1 cellular context compared by ENCODE assay signal in genomic region chr20:33262658-33263065, GRCh38.
TF ChIP-seq lines count a peak whose summit lies in the region.

No MANE protein-coding gene starts in this region.

TF ChIP-seq in HepG2, 621 proteins besides CTCF, POLR2A, EP300 and RAD21 (continued from another document and continues in another):
- TF ChIP-seq ZBTB34 (CRISPR knock-in tag; IDR thresholded peaks at IDR 0.05) (no peak), ZNF574 (CRISPR knock-in tag; IDR thresholded peaks at IDR 0.05) (peak; percentile 53), TBL1XR1 (IDR thresholded peaks at IDR 0.05; ENCODE audit: borderline replicate concordance, low read length, partially characterized antibody) (no peak), HOXD1 (CRISPR knock-in tag; IDR thresholded peaks at IDR 0.05) (0 out of 2 replicates have a peak, but pooled peaks have one; percentile 24), BRCA1 (CRISPR knock-in tag; IDR thresholded peaks at IDR 0.05) (peak; percentile 55; the same call in 1 of the 2 replicates), ZNF225 (CRISPR knock-in tag; IDR thresholded peaks at IDR 0.05) (no peak), JDP2 (CRISPR knock-in tag; IDR thresholded peaks at IDR 0.05; ENCODE audit: borderline replicate concordance) (no peak), ATF1 (CRISPR knock-in tag; IDR thresholded peaks at IDR 0.05) (no peak), SMC3 (IDR thresholded peaks at IDR 0.05; ENCODE audit: low read length) (peak; percentile 100), ZBTB43 (CRISPR knock-in tag; conservative IDR thresholded peaks at IDR 0.05) (no peak), GLMP (CRISPR knock-in tag; IDR thresholded peaks at IDR 0.05; ENCODE audit: borderline replicate concordance) (no peak), ZHX2 (IDR thresholded peaks at IDR 0.05; ENCODE audit: low read depth) (no peak), ZHX2 (CRISPR knock-in tag; IDR thresholded peaks at IDR 0.05; ENCODE audit: borderline replicate concordance) (no peak), XRCC5 (optimal IDR thresholded peaks at IDR 0.05; ENCODE audit: low read length) (peak; percentile 85), NFIB (CRISPR knock-in tag; IDR thresholded peaks at IDR 0.05; ENCODE audit: borderline replicate concordance) (no peak), CCDC6 (CRISPR knock-in tag; IDR thresholded peaks at IDR 0.05) (no peak), PCBP1 (IDR thresholded peaks at IDR 0.05; ENCODE audit: borderline replicate concordance, low read depth, low read length) (no peak), MED13 (CRISPR knock-in tag; IDR thresholded peaks at IDR 0.05) (0 out of 2 replicates have a peak, but pooled peaks have one; percentile 27), DMTF1 (CRISPR knock-in tag; IDR thresholded peaks at IDR 0.05) (no peak), KLF15 (CRISPR knock-in tag; IDR thresholded peaks at IDR 0.05; ENCODE audit: borderline replicate concordance) (no peak), BCLAF1 (IDR thresholded peaks at IDR 0.05) (no peak), ZBTB4 (CRISPR knock-in tag; IDR thresholded peaks at IDR 0.05; ENCODE audit: borderline replicate concordance) (no peak), ZNF329 (CRISPR knock-in tag; IDR thresholded peaks at IDR 0.05; ENCODE audit: low read depth) (no peak), ZNF740 (CRISPR knock-in tag; IDR thresholded peaks at IDR 0.05) (peak; percentile 28; the same call in 1 of the 2 replicates), RNF2 (conservative IDR thresholded peaks at IDR 0.05; ENCODE audit: low read depth) (no peak), HNRNPH1 (optimal IDR thresholded peaks at IDR 0.05; ENCODE audit: low read depth, low read length) (no peak), NFKB2 (CRISPR knock-in tag; IDR thresholded peaks at IDR 0.05; ENCODE audit: borderline replicate concordance) (no peak), ZNF335 (CRISPR knock-in tag; IDR thresholded peaks at IDR 0.05) (peak; percentile 55; the same call in 1 of the 2 replicates), FOSL2 (CRISPR knock-in tag; IDR thresholded peaks at IDR 0.05) (peak; percentile 46; the same call in 1 of the 2 replicates), TRIM22 (IDR thresholded peaks at IDR 0.05) (no peak)
